21 cellular contexts compared by ENCODE assay signal in the genomic region with DNA sequence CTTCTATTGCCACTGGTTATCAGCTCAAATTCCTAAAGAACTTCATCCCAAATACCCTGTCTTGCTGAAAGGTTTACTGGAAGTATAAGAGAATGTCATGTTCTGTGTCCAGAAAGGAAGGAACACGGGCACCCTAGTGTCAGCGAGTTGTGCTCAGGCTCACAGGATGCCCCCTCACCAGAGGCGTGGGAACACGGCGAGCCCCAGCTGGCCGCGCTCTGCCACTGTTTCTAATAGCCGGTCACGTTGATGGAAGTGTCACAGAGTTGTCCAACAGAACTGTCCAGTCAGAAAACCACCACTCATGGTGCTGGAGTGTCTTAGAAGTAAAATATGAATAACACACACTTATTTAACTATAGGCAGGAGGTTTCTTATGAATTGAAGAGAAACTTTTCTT.
A peak's percentile ranks its signal among the peaks of the same experiment; 100 is the strongest.
DNase-seq lines count a peak whose midpoint lies in the region; ATAC-seq and TF ChIP-seq lines count a peak whose summit lies in the region.
"Had no signal": no experiment of that assay in that cellular context is flagged by ENCODE, and none has a peak within 500 bp of the region (broad histone marks: within the 10 kb centered on the region; RNA-seq: fewer than 3 reads in every experiment).

No MANE protein-coding gene starts in this region.

- ATAC-seq in activated T-cell treated with anti-CD3 and anti-CD28 coated beads, Interleukin-2, amount 50 U/mL, for 72 hours (replicated peaks in 1 of 2): no peak
- ATAC-seq in activated T-cell treated with anti-CD3 and anti-CD28 coated beads, Interleukin-2, amount 50 U/mL, for 4 hours: no peak
- ATAC-seq: right cardiac atrium had no signal

- no peaks in the 10 kb centered on the region for H3K9me3 Mint-ChIP-seq in activated T-cell treated with anti-CD3 and anti-CD28 coated beads, Interleukin-2, amount 50 U/mL, for 72 hours
- H3K9me3 Mint-ChIP-seq in activated T-cell treated with anti-CD3 and anti-CD28 coated beads, Interleukin-2, amount 50 U/mL, for 4 hours: no peaks in the 10 kb centered on the region
- H3K9me3 Mint-ChIP-seq in IgD-negative memory B cell: no peaks in the 10 kb centered on the region
- H3K9me3 Mint-ChIP-seq in activated naive CD8-positive, alpha-beta T cell treated with anti-CD3 and anti-CD28 coated beads for 36 hours: no peaks in the 10 kb centered on the region

- no peaks in the 10 kb centered on the region for H3K27me3 ChIP-seq in neutrophil
- H3K27me3 ChIP-seq: BLaER1 treated with 17β-estradiol and CSF1 and Interleukin-3, amounts not matched to agents 10 nM and 100 nM; stomach; tibial artery had no signal

- peaks cover 89% of the 10 kb centered on the region for H3K36me3 ChIP-seq in neutrophil
- H3K36me3 ChIP-seq: tibial artery had no signal

- no peaks in the 10 kb centered on the region for H3K27me3 Mint-ChIP-seq in activated T-cell treated with anti-CD3 and anti-CD28 coated beads, Interleukin-2, amount 50 U/mL, for 72 hours (ENCODE audit: low read depth)
- H3K27me3 Mint-ChIP-seq in activated T-cell treated with anti-CD3 and anti-CD28 coated beads, Interleukin-2, amount 50 U/mL, for 4 hours (ENCODE audit: low read depth): no peaks in the 10 kb centered on the region
- H3K27me3 Mint-ChIP-seq in IgD-negative memory B cell: no peaks in the 10 kb centered on the region
- no peaks in the 10 kb centered on the region for H3K27me3 Mint-ChIP-seq in activated naive CD8-positive, alpha-beta T cell treated with anti-CD3 and anti-CD28 coated beads for 36 hours

- no peak overlapping the region for H3K4me3 Mint-ChIP-seq in activated T-cell treated with anti-CD3 and anti-CD28 coated beads, Interleukin-2, amount 50 U/mL, for 72 hours
- H3K4me3 Mint-ChIP-seq in activated T-cell treated with anti-CD3 and anti-CD28 coated beads, Interleukin-2, amount 50 U/mL, for 4 hours: no peak overlapping the region
- H3K4me3 Mint-ChIP-seq in IgD-negative memory B cell: peak overlapping the region in 1 of 4 donors; percentile 42
- H3K4me3 Mint-ChIP-seq in activated naive CD8-positive, alpha-beta T cell treated with anti-CD3 and anti-CD28 coated beads for 36 hours: no peak overlapping the region

- no peak for DNase-seq in activated T-cell treated with anti-CD3 and anti-CD28 coated beads, Interleukin-2, amount 50 U/mL, for 72 hours
- no peak for DNase-seq in activated T-cell treated with anti-CD3 and anti-CD28 coated beads, Interleukin-2, amount 50 U/mL, for 4 hours
- no peak for DNase-seq in activated naive CD8-positive, alpha-beta T cell treated with anti-CD3 and anti-CD28 coated beads for 36 hours
- DNase-seq in SIG-M5 (lab: John Stamatoyannopoulos, UW) (no peak), iPS-NIHi7 (ENCODE audit: extremely low spot score) (no peak), NOMO-1 (lab: John Stamatoyannopoulos, UW; ENCODE audit: unreplicated experiment in 2 of 2) (no peak)
- DNase-seq: activated CD4-positive, alpha-beta T cell treated with anti-CD3 and anti-CD28 coated beads, Interleukin-2, amount 50 U/mL, for 4 hours; anterior cingulate cortex; EL; islet precursor cell; NCI-H1092 treated with DMSO at 0.1 percent for 48 hours; NCI-H1930; NCI-H526; right cardiac atrium; stimulated activated CD4-positive, alpha-beta T cell treated with anti-CD3 and anti-CD28 coated beads, Interleukin-4, amount 100 ng/mL, for 24 hours; stomach; tibial artery had no signal

- peaks cover 28 to 80% of the 10 kb centered on the region in 2 donors for H3K36me3 Mint-ChIP-seq in activated T-cell treated with anti-CD3 and anti-CD28 coated beads, Interleukin-2, amount 50 U/mL, for 72 hours (ENCODE audit: insufficient read depth in 2 of 2)
- H3K36me3 Mint-ChIP-seq in activated T-cell treated with anti-CD3 and anti-CD28 coated beads, Interleukin-2, amount 50 U/mL, for 4 hours (ENCODE audit: insufficient read depth): peaks cover 71% of the 10 kb centered on the region
- H3K36me3 Mint-ChIP-seq in IgD-negative memory B cell: peaks cover 6% of the 10 kb centered on the region
- H3K36me3 Mint-ChIP-seq in activated naive CD8-positive, alpha-beta T cell treated with anti-CD3 and anti-CD28 coated beads for 36 hours: peaks cover 80% of the 10 kb centered on the region

- peak overlapping the region; percentile 63 for H3K27ac Mint-ChIP-seq in activated T-cell treated with anti-CD3 and anti-CD28 coated beads, Interleukin-2, amount 50 U/mL, for 72 hours
- H3K27ac Mint-ChIP-seq in IgD-negative memory B cell: peak overlapping the region; percentile 17 to 83 (median 73)
- peak overlapping the region; percentile 80 for H3K27ac Mint-ChIP-seq in activated naive CD8-positive, alpha-beta T cell treated with anti-CD3 and anti-CD28 coated beads for 36 hours

- H3K4me3 ChIP-seq in neutrophil (ENCODE audit: low read depth in 1 of 2, low read length in 1 of 2): no peak overlapping the region
- H3K4me3 ChIP-seq: BLaER1 treated with 17β-estradiol and CSF1 and Interleukin-3, amounts not matched to agents 10 nM and 100 nM; coronary artery; stomach; tibial artery had no signal

- H3K27ac ChIP-seq in neutrophil: peak overlapping the region; percentile 1
- H3K27ac ChIP-seq: coronary artery, stomach, tibial artery had no signal

- H3K4me1 Mint-ChIP-seq in activated T-cell treated with anti-CD3 and anti-CD28 coated beads, Interleukin-2, amount 50 U/mL, for 72 hours (ENCODE audit: low read depth): peaks cover 97% of the 10 kb centered on the region
- H3K4me1 Mint-ChIP-seq in activated T-cell treated with anti-CD3 and anti-CD28 coated beads, Interleukin-2, amount 50 U/mL, for 4 hours (ENCODE audit: low read depth): peaks cover 96% of the 10 kb centered on the region
- H3K4me1 Mint-ChIP-seq in IgD-negative memory B cell: peaks cover 46 to 75% (median 68%) of the 10 kb centered on the region in 3 donors
- H3K4me1 Mint-ChIP-seq in activated naive CD8-positive, alpha-beta T cell treated with anti-CD3 and anti-CD28 coated beads for 36 hours: peaks cover 86% of the 10 kb centered on the region

- H3K4me1 ChIP-seq in neutrophil (ENCODE audit: control insufficient read depth in 1 of 2, insufficient read depth in 1 of 2, low read depth in 1 of 2, low read length in 1 of 2): no peaks in the 10 kb centered on the region
- H3K4me1 ChIP-seq: tibial artery had no signal

- no peak for TF ChIP-seq CTCF in neutrophil (IDR thresholded peaks at IDR 0.05)

- no peaks in the 10 kb centered on the region for H3K9me3 ChIP-seq in neutrophil
- H3K9me3 ChIP-seq: BLaER1 treated with 17β-estradiol and CSF1 and Interleukin-3, amounts not matched to agents 10 nM and 100 nM; stomach; tibial artery had no signal
